9 cellular contexts compared by ENCODE assay signal in the genomic region with DNA sequence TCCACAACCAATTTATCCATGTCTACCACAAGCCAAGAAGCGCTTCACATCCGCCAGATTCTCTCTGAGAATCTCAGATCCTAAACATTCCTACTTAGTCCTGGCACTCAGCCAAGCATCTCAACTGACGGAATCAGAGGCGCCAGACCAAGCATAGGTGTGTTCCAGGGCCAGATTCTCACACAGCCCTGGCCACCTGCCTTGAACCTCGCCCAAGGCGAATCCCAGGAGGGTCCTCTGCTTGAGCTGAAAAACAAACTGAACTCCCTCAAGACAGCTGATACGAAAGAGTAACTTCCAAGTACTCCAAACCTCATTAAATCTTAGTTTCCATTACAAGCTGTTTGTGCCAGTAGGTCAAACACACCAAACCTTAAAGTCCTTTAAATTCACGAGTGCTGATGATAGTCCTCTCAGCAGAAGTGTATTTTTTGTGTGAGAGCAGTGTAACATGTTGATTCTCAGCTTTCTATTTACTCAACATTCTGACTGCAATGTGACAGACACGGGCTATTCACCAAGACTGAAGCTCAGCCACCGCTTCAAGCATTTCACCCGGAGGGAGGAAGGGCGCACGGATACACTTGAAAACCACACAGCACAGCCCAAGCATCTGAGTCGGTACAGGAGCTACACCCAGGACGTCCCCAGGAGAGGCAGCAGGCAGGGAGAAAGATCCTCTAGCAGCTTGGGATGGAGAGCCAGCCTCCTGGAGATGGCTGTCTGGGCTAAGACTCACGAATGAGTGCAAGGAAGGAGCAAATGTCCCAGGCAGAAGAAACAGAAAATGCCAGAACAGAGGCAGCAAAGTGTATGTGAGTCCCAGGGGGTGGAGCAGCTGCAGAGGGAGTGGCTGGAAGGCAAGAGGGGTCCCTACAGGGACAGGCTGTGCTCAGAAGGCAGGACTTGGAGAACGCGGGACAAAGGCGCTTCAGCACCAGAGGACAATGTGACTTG. TPM values are rescaled to one million over a fixed set of nuclear protein-coding genes. Genes with fewer than 3 reads are reported as not detected.
A peak's percentile ranks its signal among the peaks of the same experiment; 100 is the strongest.
DNase-seq lines count a peak whose midpoint lies in the region.
"Had no signal": no experiment of that assay in that cellular context is flagged by ENCODE, and none has a peak within 500 bp of the region (broad histone marks: within the 10 kb centered on the region; RNA-seq: fewer than 3 reads in every experiment).

No MANE protein-coding gene starts in this region.

- peaks cover 46% of the 10 kb centered on the region for H3K4me1 ChIP-seq in HUES64 (ENCODE audit: insufficient read depth, low read length)
- H3K4me1 ChIP-seq in mesodermal cell (ENCODE audit: control insufficient read depth, insufficient read depth, low read length, poor library complexity, severe bottlenecking), result peaks cover 30% of the 10 kb centered on the region

- H3K36me3 ChIP-seq in HUES64 (ENCODE audit: insufficient read depth, low read length) (no peaks in the 10 kb centered on the region), mesodermal cell (ENCODE audit: control insufficient read depth, insufficient read depth, low read length) (no peaks in the 10 kb centered on the region)

- H3K9me3 ChIP-seq in HUES64 (ENCODE audit: insufficient read depth, low read depth, low read length) (no peaks in the 10 kb centered on the region), mesodermal cell (ENCODE audit: control insufficient read depth, low read length) (no peaks in the 10 kb centered on the region)

- H3K4me3 ChIP-seq in HUES64 (ENCODE audit: low read length) (peak overlapping the region; percentile 29), mesodermal cell (ENCODE audit: extremely low read depth, insufficient read depth, low read length, poor library complexity, severe bottlenecking) (no peak overlapping the region)

- peak; percentile 35 for DNase-seq in NCI-H1092 treated with DMSO at 0.1 percent for 48 hours (lab: John Stamatoyannopoulos, UW)
- no peak for DNase-seq in NCI-H1092 (lab: John Stamatoyannopoulos, UW)
- peak; percentile 23 for DNase-seq in cerebellar cortex (ENCODE audit: low spot score)
- DNase-seq in NCI-H1436 (lab: John Stamatoyannopoulos, UW), result no peak
- DNase-seq in NCI-H774 (lab: John Stamatoyannopoulos, UW), result no peak
- DNase-seq in activated CD4-positive, CD25-positive, alpha-beta regulatory T cell (lab: John Stamatoyannopoulos, UW), result no peak

- peak overlapping the region; percentile 36; the same call in 1 of the 2 replicates for H3K27ac ChIP-seq in HUES64 (ENCODE audit: low read depth, low read length)
- H3K27ac ChIP-seq in mesodermal cell (ENCODE audit: low read depth, low read length, severe bottlenecking), result peak overlapping the region; percentile 60
- H3K27ac ChIP-seq: C4-2B had no signal

- 40% methylated on average over 19 of the region's 19 CpGs for WGBS in HUES64
- WGBS in mesodermal cell (ENCODE audit: insufficient coverage in 2 of 2), 2 experiments, result 49 to 54% methylated on average over 11 to 16 of the region's 19 CpGs

- H3K27me3 ChIP-seq in HUES64 (ENCODE audit: insufficient read depth, low read length), result peaks cover 4% of the 10 kb centered on the region; the same call in 1 of the 2 replicates

- H3K9ac ChIP-seq in HUES64 (ENCODE audit: low read depth, low read length), result no peak overlapping the region

RNA-seq across cellular contexts. Expression of gene PARD3, which starts 6.0 kb away (rescaled TPM):
- polyA plus RNA-seq in HUES64 (2013, experiment 1 of 2), result 32.7 TPM
- 32.1 TPM for polyA plus RNA-seq in HUES64 (2013, experiment 2 of 2)
- 40.8 TPM for polyA plus RNA-seq in mesodermal cell (2013, experiment 1 of 2)
- 43.7 TPM for polyA plus RNA-seq in mesodermal cell (2013, experiment 2 of 2)

Comparison
In these comparisons a context has a peak if more than half of its experiments do, and no peak if none do; other contexts are left out.
1. DNase-seq: peak in NCI-H1092 treated with DMSO at 0.1 percent for 48 hours (single experiment) and cerebellar cortex (single experiment); none in NCI-H1092 (single experiment), NCI-H1436 (single experiment), NCI-H774 (single experiment) and activated CD4-positive, CD25-positive, alpha-beta regulatory T cell (0 of 4).